ENCODE assay signal across 8 cellular contexts in genomic region chr17:57747221-57748017, GRCh38. TPM values are rescaled to one million over a fixed set of nuclear protein-coding genes. Genes with fewer than 3 reads are reported as not detected.
DNase-seq lines count a peak whose midpoint lies in the region; ATAC-seq, FAIRE-seq and TF ChIP-seq lines count a peak whose summit lies in the region.

No MANE protein-coding gene starts in this region.

- no peak overlapping the region for H3K4me3 Mint-ChIP-seq in activated B cell treated with CpG ODN at 0.5 μM for 24 hours
- no peak overlapping the region for H3K4me3 Mint-ChIP-seq in memory B cell

- ATAC-seq in activated B cell treated with CpG ODN at 0.5 μM for 24 hours (ENCODE audit: low read depth) (peak; percentile 74), memory B cell (ENCODE audit: low read depth) (peak; percentile 54), HG03521 (IDR thresholded peaks at IDR 0.05; ENCODE audit: unreplicated experiment) (no peak)

- FAIRE-seq in GM19239 (lab: Jason Lieb, UNC) = peak; percentile 69

- H3K36me3 Mint-ChIP-seq in activated B cell treated with CpG ODN at 0.5 μM for 24 hours (ENCODE audit: low read depth) = no peaks in the 10 kb centered on the region
- no peaks in the 10 kb centered on the region for H3K36me3 Mint-ChIP-seq in memory B cell

- H3K27ac Mint-ChIP-seq in activated B cell treated with CpG ODN at 0.5 μM for 24 hours (no peak overlapping the region), memory B cell (no peak overlapping the region)

- no peaks in the 10 kb centered on the region for H3K9me3 ChIP-seq in stomach

- peaks cover 0 to 11% (median 0%) of the 10 kb centered on the region in 3 donors for H3K27me3 ChIP-seq in stomach

- intact Hi-C loops in activated B cell treated with CpG ODN at 0.5 μM for 24 hours (cut with micrococcal nuclease) = loop anchor here (1.0 to 10.0 kb wide), 6 partner anchors 75 to 616 kb away; no protein-coding TSS in a partner anchor
- intact Hi-C loops in stomach (cut with DNase I; ENCODE audit: low total_unique reads) = loop anchor here (5.0 kb wide), 1 partner anchor 615 kb away; no protein-coding TSS in a partner anchor

- H3K27me3 Mint-ChIP-seq in activated B cell treated with CpG ODN at 0.5 μM for 24 hours = peaks cover 7% of the 10 kb centered on the region
- peaks cover 13% of the 10 kb centered on the region for H3K27me3 Mint-ChIP-seq in memory B cell

- POLR2A ChIA-PET in activated B cell treated with CpG ODN at 0.5 μM for 24 hours (lab: Charles Lee) = no interaction called here

- H3K4me1 Mint-ChIP-seq in activated B cell treated with CpG ODN at 0.5 μM for 24 hours (peaks cover 17% of the 10 kb centered on the region), memory B cell (peaks cover 20% of the 10 kb centered on the region)

- peaks cover 0 to 5% (median 2%) of the 10 kb centered on the region in 4 donors for H3K4me1 ChIP-seq in stomach

- WGBS in stomach, 5 donors = 25 to 36% (median 28%) methylated on average over 6 of the region's 6 CpGs

- no peak for TF ChIP-seq POLR2A in stomach (IDR thresholded peaks at IDR 0.05)

- CTCF ChIA-PET in activated B cell treated with CpG ODN at 0.5 μM for 24 hours (lab: Charles Lee) = interaction anchor here (0.6 to 3.3 kb wide), 21 partner anchors 9 to 626 kb away, joined by 3 to 84 read pairs (median 4); no protein-coding TSS in a partner anchor

- H3K9me3 Mint-ChIP-seq in activated B cell treated with CpG ODN at 0.5 μM for 24 hours (no peaks in the 10 kb centered on the region), memory B cell (no peaks in the 10 kb centered on the region)

- H3K4me3 ChIP-seq in stomach = no peak overlapping the region

- no peak overlapping the region for H3K27ac ChIP-seq in stomach

- DNase-seq in Ammon's horn (ENCODE audit: low spot score) = peak; percentile 83
- DNase-seq in GM19239 (ENCODE audit: insufficient read length, low spot score) = peak; percentile 44
- peak; percentile 74 for DNase-seq in NCI-H2227 (lab: John Stamatoyannopoulos, UW; ENCODE audit: unreplicated experiment)
- no peak for DNase-seq in activated B cell treated with CpG ODN at 0.5 μM for 24 hours
- DNase-seq in effector CD8-positive, alpha-beta T cell (lab: John Stamatoyannopoulos, UW) = peak; percentile 3
- DNase-seq in memory B cell (ENCODE audit: low spot score in 2 of 2) = peak; percentile 24 to 47
- DNase-seq in stomach = peak; percentile 38

- H3K36me3 ChIP-seq in stomach = no peaks in the 10 kb centered on the region

- TF ChIP-seq EP300 in stomach (IDR thresholded peaks at IDR 0.05) = no peak

- TF ChIP-seq CTCF in activated B cell treated with CpG ODN at 0.5 μM for 24 hours (IDR thresholded peaks at IDR 0.05) = no peak
- TF ChIP-seq CTCF in stomach (IDR thresholded peaks at IDR 0.05) = peak in 5 of 7 experiments; percentile 51 to 65 (median 60)

RNA-seq across cellular contexts. Expression of gene CCDC182, which starts 2.3 kb away (rescaled TPM):
- not detected in 2 replicates for total RNA-seq in activated B cell treated with CpG ODN at 0.5 μM for 24 hours
- total RNA-seq in stomach = not detected
- polyA plus RNA-seq in stomach = not detected
